1 cellular context compared by ENCODE assay signal in genomic region chr11:3905080-3905953, GRCh38.
TF ChIP-seq lines count a peak whose summit lies in the region.

No MANE protein-coding gene starts in this region.

TF ChIP-seq in HepG2, 621 proteins besides CTCF, POLR2A, EP300 and RAD21 (continued from another document):
- no peak for TF ChIP-seq ZBTB44 (CRISPR knock-in tag; IDR thresholded peaks at IDR 0.05)
- 0 out of 2 replicates have a peak, but pooled peaks have one; percentile 11 for TF ChIP-seq KDM5A (IDR thresholded peaks at IDR 0.05; ENCODE audit: borderline replicate concordance, low read length)
- TF ChIP-seq TBL1XR1 (IDR thresholded peaks at IDR 0.05; ENCODE audit: borderline replicate concordance, low read length, partially characterized antibody), result peak; percentile 92
- TF ChIP-seq SOX5 (CRISPR knock-in tag; IDR thresholded peaks at IDR 0.05; ENCODE audit: borderline replicate concordance), result peak; percentile 88; the same call in 1 of the 2 replicates
- no peak for TF ChIP-seq PTBP1 (IDR thresholded peaks at IDR 0.05; ENCODE audit: low read depth, low read length, poor library complexity, severe bottlenecking)
- TF ChIP-seq FOXK1 (CRISPR knock-in tag; IDR thresholded peaks at IDR 0.05; ENCODE audit: borderline replicate concordance, low read depth), result peak; percentile 86; the same call in 1 of the 2 replicates
- TF ChIP-seq ZSCAN9 (CRISPR knock-in tag; IDR thresholded peaks at IDR 0.05; ENCODE audit: borderline replicate concordance), result peak; percentile 82; the same call in 1 of the 2 replicates
- TF ChIP-seq ELF3 (CRISPR knock-in tag; IDR thresholded peaks at IDR 0.05), result peak; percentile 68
- TF ChIP-seq BCLAF1 (IDR thresholded peaks at IDR 0.05), result no peak
- TF ChIP-seq SKI (IDR thresholded peaks at IDR 0.05; ENCODE audit: partially characterized antibody), result peak; percentile 71
- TF ChIP-seq RCOR2 (CRISPR knock-in tag; IDR thresholded peaks at IDR 0.05), result peak; percentile 95
- no peak for TF ChIP-seq ZNF687 (CRISPR knock-in tag; IDR thresholded peaks at IDR 0.05)
- TF ChIP-seq ZNF749 (CRISPR knock-in tag; IDR thresholded peaks at IDR 0.05; ENCODE audit: borderline replicate concordance), result peak; percentile 81; the same call in 1 of the 2 replicates
- 0 out of 2 replicates have a peak, but pooled peaks have one; percentile 10 for TF ChIP-seq MAFF (IDR thresholded peaks at IDR 0.05; ENCODE audit: low read depth, low read length)
- peak; percentile 80; the same call in 1 of the 2 replicates for TF ChIP-seq CBX5 (CRISPR knock-in tag; IDR thresholded peaks at IDR 0.05; ENCODE audit: borderline replicate concordance)
- TF ChIP-seq ZSCAN29 (CRISPR knock-in tag; conservative IDR thresholded peaks at IDR 0.05), result no peak
- TF ChIP-seq ZBTB33 (CRISPR knock-in tag; IDR thresholded peaks at IDR 0.05), result peak; percentile 60; the same call in 1 of the 2 replicates
